In the genomic region with DNA sequence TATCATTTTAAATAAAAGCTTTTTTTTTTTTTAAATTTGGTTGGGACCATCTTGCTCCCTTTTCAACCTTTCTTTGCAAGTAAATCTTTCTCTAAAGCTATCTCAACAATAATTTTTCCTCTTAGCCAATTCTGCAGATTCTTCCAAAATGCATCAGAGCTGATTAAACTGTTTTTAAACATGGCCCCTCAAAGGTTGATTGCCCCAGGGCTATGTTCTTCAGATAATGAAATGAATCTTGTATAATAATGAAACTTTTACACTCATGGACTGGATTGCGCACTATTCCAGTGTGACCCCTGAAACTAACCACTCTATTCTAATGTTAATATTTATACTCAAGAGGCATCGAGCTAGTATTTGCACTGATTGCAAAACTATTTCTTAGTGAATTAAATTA, we compare ENCODE assay signal across 6 cellular contexts.
"Had no signal": no experiment of that assay in that cellular context is flagged by ENCODE, and none has a peak within 500 bp of the region (broad histone marks: within the 10 kb centered on the region; RNA-seq: fewer than 3 reads in every experiment).

No MANE protein-coding gene starts in this region.

- DNase-seq: GM23248, GOT3, H7, HCEC 1CT, KBM-7 had no signal

- H3K9ac ChIP-seq: GM23248 had no signal

- H3K4me3 ChIP-seq: GM23248 had no signal

- H2AFZ ChIP-seq: GM23248 had no signal

- H3K27ac ChIP-seq: GM23248, HL-60 had no signal
